In the genomic region with DNA sequence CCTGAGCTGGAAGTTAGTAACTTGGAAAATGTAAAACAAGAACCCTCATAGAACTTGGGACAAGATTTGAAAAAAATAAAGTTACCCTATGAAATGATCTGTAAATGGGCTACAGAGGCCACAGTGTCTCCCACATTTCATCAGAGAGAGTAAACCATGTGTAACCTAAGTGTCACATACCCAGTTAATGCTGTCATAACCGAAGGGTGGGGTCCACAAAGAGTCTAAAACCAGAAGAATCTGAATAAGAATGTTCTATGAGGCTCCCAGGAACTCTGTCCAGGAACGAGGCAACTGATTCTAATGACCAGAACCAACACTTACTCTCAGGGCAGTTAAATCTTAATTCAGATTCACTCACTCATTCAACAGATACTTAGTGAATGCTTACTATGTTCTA, we compare ENCODE assay signal across 8 cellular contexts. TPM values are rescaled to one million over a fixed set of nuclear protein-coding genes. Genes with fewer than 3 reads are reported as not detected.
DNase-seq lines count a peak whose midpoint lies in the region; ATAC-seq, FAIRE-seq and TF ChIP-seq lines count a peak whose summit lies in the region.

No MANE protein-coding gene starts in this region.

- H3K4me3 ChIP-seq in PC-9: peak overlapping the region; percentile 59
- peak overlapping the region in 3 of 4 donors; percentile 91 to 100 (median 92) for H3K4me3 ChIP-seq in esophagus muscularis mucosa
- H3K4me3 ChIP-seq in sigmoid colon: no peak overlapping the region

- TF ChIP-seq CTCF in PC-9 (conservative IDR thresholded peaks at IDR 0.05): no peak
- no peak for TF ChIP-seq CTCF in esophagus muscularis mucosa (IDR thresholded peaks at IDR 0.05)
- no peak for TF ChIP-seq CTCF in sigmoid colon (IDR thresholded peaks at IDR 0.05)

- H3K36me3 ChIP-seq in ES-I3 (ENCODE audit: insufficient read depth, low read length): no peaks in the 10 kb centered on the region
- H3K36me3 ChIP-seq in PC-9 (ENCODE audit: low read depth): 0 out of 2 replicates have a peak, but pooled peaks cover 3% of the 10 kb centered on the region
- H3K36me3 ChIP-seq in esophagus muscularis mucosa: no peaks in the 10 kb centered on the region
- H3K36me3 ChIP-seq in sigmoid colon: no peaks in the 10 kb centered on the region

- no peak for ATAC-seq in HG02678 (IDR thresholded peaks at IDR 0.05; ENCODE audit: unreplicated experiment)

- peak overlapping the region; percentile 99 for H3K9ac ChIP-seq in ES-I3 (ENCODE audit: low read depth, low read length)

- H3F3A ChIP-seq in PC-9 (ENCODE audit: insufficient read depth, low read depth): peaks cover 21% of the 10 kb centered on the region

- H3K9me2 ChIP-seq in PC-9 (ENCODE audit: insufficient read depth): no peaks in the 10 kb centered on the region

- no peak for TF ChIP-seq POLR2A in esophagus muscularis mucosa (IDR thresholded peaks at IDR 0.05; ENCODE audit: low read depth)
- TF ChIP-seq POLR2A in sigmoid colon (IDR thresholded peaks at IDR 0.05): no peak

- H3K9me3 ChIP-seq in ES-I3 (ENCODE audit: control insufficient read depth, insufficient read depth, low read length): no peaks in the 10 kb centered on the region
- H3K9me3 ChIP-seq in PC-9 (ENCODE audit: insufficient read depth, low read depth): no peaks in the 10 kb centered on the region
- H3K9me3 ChIP-seq in esophagus muscularis mucosa: no peaks in the 10 kb centered on the region
- H3K9me3 ChIP-seq in sigmoid colon: no peaks in the 10 kb centered on the region

- POLR2A ChIA-PET in PC-9 (lab: Charles Lee; ENCODE audit: unreplicated experiment): interaction anchor here (0.6 to 0.7 kb wide), 2 partner anchors 87 to 1186 kb away, joined by 5 to 6 read pairs; no protein-coding TSS in a partner anchor

- H2AFZ ChIP-seq in PC-9: peak overlapping the region; percentile 83

- H3K79me2 ChIP-seq in PC-9 (ENCODE audit: low read depth): peaks cover 40% of the 10 kb centered on the region

- H4K20me1 ChIP-seq in PC-9 (ENCODE audit: insufficient read depth): peaks cover 30% of the 10 kb centered on the region

- 57% methylated on average over 2 of the region's 2 CpGs for WGBS in esophagus muscularis mucosa
- WGBS in sigmoid colon, 2 donors: 51 to 72% methylated on average over 2 of the region's 2 CpGs

- H3K4me1 ChIP-seq in ES-I3 (ENCODE audit: insufficient read depth, low read length) (0 out of 2 replicates have a peak, but pooled peaks cover 5% of the 10 kb centered on the region), PC-9 (replicated peaks; ENCODE audit: insufficient read depth) (peaks cover 26% of the 10 kb centered on the region), esophagus muscularis mucosa (peaks cover 23 to 53% (median 46%) of the 10 kb centered on the region in 4 donors), sigmoid colon (peaks cover 0 to 44% (median 40%) of the 10 kb centered on the region in 4 donors)

- H3K27me3 ChIP-seq in PC-9 (ENCODE audit: insufficient read depth, low read depth) (no peaks in the 10 kb centered on the region), esophagus muscularis mucosa (no peaks in the 10 kb centered on the region), sigmoid colon (no peaks in the 10 kb centered on the region)

- TF ChIP-seq EP300 in esophagus muscularis mucosa (IDR thresholded peaks at IDR 0.05) (no peak), sigmoid colon (IDR thresholded peaks at IDR 0.05) (no peak)

- intact Hi-C loops in PC-9 (cut with micrococcal nuclease; ENCODE audit: unreplicated experiment): loop anchor here (2.0 kb wide), 1 partner anchor 279 kb away; a partner anchor contains a TSS
- intact Hi-C loops in esophagus muscularis mucosa (cut with DNase I): loop anchor here (10.0 kb wide), 1 partner anchor 259 kb away; no protein-coding TSS in a partner anchor
- intact Hi-C loops in sigmoid colon (cut with DNase I): loop anchor here (2.0 to 5.0 kb wide), 4 partner anchors 99 to 303 kb away; a partner anchor contains a TSS

- H3K27ac ChIP-seq in PC-9 (peak overlapping the region; percentile 88), esophagus muscularis mucosa (replicated peaks in 1 of 4) (peak overlapping the region; percentile 99 to 100 (median 100)), sigmoid colon (peak overlapping the region; percentile 96 to 100 (median 99))

- peak in 1 of 2 experiments; percentile 75 for DNase-seq in PC-9
- DNase-seq in esophagus muscularis mucosa (ENCODE audit: extremely low spot score): no peak
- DNase-seq in sigmoid colon: no peak
- no peak for DNase-seq in GM19239 (ENCODE audit: insufficient read length, low spot score)
- DNase-seq in activated CD4-positive, CD25-positive, alpha-beta regulatory T cell (lab: John Stamatoyannopoulos, UW): no peak
- no peak for DNase-seq in NOMO-1 treated with DMSO at 0.1 percent for 48 hours (lab: John Stamatoyannopoulos, UW; ENCODE audit: unreplicated experiment)

- peak overlapping the region; percentile 91 for H3K4me2 ChIP-seq in PC-9

- no peak for FAIRE-seq in GM19239 (lab: Jason Lieb, UNC)

- CTCF ChIA-PET in PC-9 (lab: Charles Lee): interaction anchor here (0.5 to 0.7 kb wide), 3 partner anchors 93 to 1987 kb away, joined by 6 to 13 read pairs (median 6); no protein-coding TSS in a partner anchor

- no TSS peak for BruUV-seq in PC-9 (replicated peaks; lab: Mats Ljungman, UMichigan)

RNA-seq across cellular contexts. Expression of a gene that starts 1.0 kb away (rescaled TPM):
- total RNA-seq in PC-9 (2021): 23.8 and 25.1 TPM in 2 replicates
- total RNA-seq in esophagus muscularis mucosa: 10 to 100 TPM; 50.0 to 73.1 (median 53.6) TPM
- 10 to 100 TPM; 47.2 to 81.7 (median 58.7) TPM for total RNA-seq in sigmoid colon
- 10 to 100 TPM in 2 of 3 donors, 1 to 10 TPM in 1; 9.0 to 12.7 (median 12.6) TPM for polyA plus RNA-seq in sigmoid colon

RNA-seq across cellular contexts. Expression of a gene that starts 49.9 kb away (rescaled TPM):
- total RNA-seq in PC-9 (2021): 0.35 TPM in 1 of 2 replicates, not detected in the other
- total RNA-seq in esophagus muscularis mucosa: not detected
- not detected for total RNA-seq in sigmoid colon
- not detected for polyA plus RNA-seq in sigmoid colon

Comparison
In these comparisons a context has a peak if more than half of its experiments do, and no peak if none do; other contexts are left out.
1. H3K4me3 ChIP-seq: peak in PC-9 (single experiment) and esophagus muscularis mucosa (3 of 4); none in sigmoid colon (0 of 4).
2. Peak in every context shown above with its lines, with median percentiles within 50 percentile points of each other: H3K27ac ChIP-seq.